18 cellular contexts compared by ENCODE assay signal in the genomic region with DNA sequence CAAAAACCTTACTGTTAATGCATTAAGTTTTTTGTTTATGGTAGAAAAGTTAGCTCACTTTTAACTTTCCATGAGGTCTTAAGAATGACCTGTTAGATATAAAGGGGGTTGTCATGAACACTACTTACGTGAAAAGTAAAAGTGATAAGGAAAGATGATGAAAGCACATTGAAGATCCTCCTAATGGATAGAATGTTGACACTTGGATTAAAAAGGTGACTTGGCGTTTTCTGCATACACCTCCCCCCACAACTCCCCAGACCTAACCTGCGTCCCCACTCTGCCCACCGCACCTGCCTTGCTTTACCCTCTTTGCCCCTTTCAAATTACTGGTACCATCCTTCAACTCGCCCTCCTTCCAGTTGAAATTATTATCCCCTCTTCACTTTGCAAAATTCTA.
"Had no signal": no experiment of that assay in that cellular context is flagged by ENCODE, and none has a peak within 500 bp of the region (broad histone marks: within the 10 kb centered on the region; RNA-seq: fewer than 3 reads in every experiment).

No MANE protein-coding gene starts in this region.

- DNase-seq: activated CD4-positive, alpha-beta T cell treated with anti-CD3 and anti-CD28 coated beads, Interleukin-2, amount 10 ng/mL, durations not matched to agents 7 days and 5 days; activated CD4-positive, CD25-positive, alpha-beta regulatory T cell treated with anti-CD3 and anti-CD28 coated beads, Interleukin-2, amount 50 U/mL, for 72 hours; activated CD8-positive, alpha-beta T cell treated with anti-CD3 and anti-CD28 coated beads, Interleukin-2, amount 10 ng/mL, durations not matched to agents 7 days and 5 days; activated naive CD4-positive, alpha-beta T cell; activated naive CD8-positive, alpha-beta T cell treated with anti-CD3 and anti-CD28 coated beads for 36 hours; activated T-cell treated with anti-CD3 and anti-CD28 coated beads, Interleukin-2, amount 50 U/mL, for 1 hour; colonic mucosa; kidney; naive thymus-derived CD4-positive, alpha-beta T cell; stimulated activated CD4-positive, alpha-beta T cell treated with anti-CD3 and anti-CD28 coated beads, Interleukin-2, amount 100 ng/mL, for 48 hours; stimulated activated CD8-positive, alpha-beta memory T cell treated with anti-CD3 and anti-CD28 coated beads, Interleukin-4, amount 100 ng/mL, for 48 hours; stimulated activated naive B cell treated with anti-CD40 and anti-IgM and Interleukin-4, amounts not matched to agents 10 μg/mL and 1 μg/mL and 100 μg/mL, for 72 hours; thyroid gland had no signal

- H3K9me3 Mint-ChIP-seq: activated CD4-positive, alpha-beta T cell treated with anti-CD3 and anti-CD28 coated beads, Interleukin-2, amount 10 ng/mL, durations not matched to agents 7 days and 5 days; activated naive CD8-positive, alpha-beta T cell treated with anti-CD3 and anti-CD28 coated beads for 36 hours; activated T-helper 17 cell treated with anti-CD3 and anti-CD28 coated beads, Interleukin-2, amount 50 U/mL, for 72 hours; naive thymus-derived CD4-positive, alpha-beta T cell; stimulated activated naive B cell treated with anti-CD40 and anti-IgM and Interleukin-4, amounts not matched to agents 10 μg/mL and 1 μg/mL and 100 μg/mL, for 72 hours; T-helper 2 cell treated with Interferon-gamma antibody and Interleukin-4, amounts not matched to agents 5 μg/mL and 100 μg/mL, for 36 hours had no signal

- H3K4me3 ChIP-seq: colonic mucosa, lung, thyroid gland had no signal

- H3K9me3 ChIP-seq: colonic mucosa, thyroid gland had no signal

- ATAC-seq: activated CD8-positive, alpha-beta T cell treated with anti-CD3 and anti-CD28 coated beads, Interleukin-2, amount 10 ng/mL, durations not matched to agents 7 days and 5 days; activated T-helper 17 cell treated with anti-CD3 and anti-CD28 coated beads, Interleukin-2, amount 50 U/mL, for 72 hours; naive thymus-derived CD4-positive, alpha-beta T cell; stimulated activated naive B cell treated with anti-CD40 and anti-IgM and Interleukin-4, amounts not matched to agents 10 μg/mL and 1 μg/mL and 100 μg/mL, for 72 hours had no signal

- H3K27me3 Mint-ChIP-seq: activated CD4-positive, alpha-beta T cell treated with anti-CD3 and anti-CD28 coated beads, Interleukin-2, amount 10 ng/mL, durations not matched to agents 7 days and 5 days; activated naive CD8-positive, alpha-beta T cell treated with anti-CD3 and anti-CD28 coated beads for 36 hours; activated T-helper 17 cell treated with anti-CD3 and anti-CD28 coated beads, Interleukin-2, amount 50 U/mL, for 72 hours; naive thymus-derived CD4-positive, alpha-beta T cell; stimulated activated naive B cell treated with anti-CD40 and anti-IgM and Interleukin-4, amounts not matched to agents 10 μg/mL and 1 μg/mL and 100 μg/mL, for 72 hours had no signal

- H3K4me1 ChIP-seq: colonic mucosa had no signal

- H3K27ac ChIP-seq: colonic mucosa, epithelial cell of prostate, VCaP had no signal

- H3K4me3 Mint-ChIP-seq: activated CD4-positive, alpha-beta T cell treated with anti-CD3 and anti-CD28 coated beads, Interleukin-2, amount 10 ng/mL, durations not matched to agents 7 days and 5 days; activated CD8-positive, alpha-beta T cell treated with anti-CD3 and anti-CD28 coated beads, Interleukin-2, amount 10 ng/mL, durations not matched to agents 7 days and 5 days; activated naive CD8-positive, alpha-beta T cell treated with anti-CD3 and anti-CD28 coated beads for 36 hours; activated T-helper 17 cell treated with anti-CD3 and anti-CD28 coated beads, Interleukin-2, amount 50 U/mL, for 72 hours; naive thymus-derived CD4-positive, alpha-beta T cell; stimulated activated naive B cell treated with anti-CD40 and anti-IgM and Interleukin-4, amounts not matched to agents 10 μg/mL and 1 μg/mL and 100 μg/mL, for 72 hours; T-helper 2 cell treated with Interferon-gamma antibody and Interleukin-4, amounts not matched to agents 5 μg/mL and 100 μg/mL, for 36 hours had no signal

- H3K4me1 Mint-ChIP-seq: activated naive CD8-positive, alpha-beta T cell treated with anti-CD3 and anti-CD28 coated beads for 36 hours; activated T-helper 17 cell treated with anti-CD3 and anti-CD28 coated beads, Interleukin-2, amount 50 U/mL, for 72 hours had no signal

- H3K27ac Mint-ChIP-seq: activated CD4-positive, alpha-beta T cell treated with anti-CD3 and anti-CD28 coated beads, Interleukin-2, amount 10 ng/mL, durations not matched to agents 7 days and 5 days; activated CD8-positive, alpha-beta T cell treated with anti-CD3 and anti-CD28 coated beads, Interleukin-2, amount 10 ng/mL, durations not matched to agents 7 days and 5 days; activated naive CD8-positive, alpha-beta T cell treated with anti-CD3 and anti-CD28 coated beads for 36 hours; activated T-helper 17 cell treated with anti-CD3 and anti-CD28 coated beads, Interleukin-2, amount 50 U/mL, for 72 hours; naive thymus-derived CD4-positive, alpha-beta T cell; stimulated activated naive B cell treated with anti-CD40 and anti-IgM and Interleukin-4, amounts not matched to agents 10 μg/mL and 1 μg/mL and 100 μg/mL, for 72 hours; T-helper 2 cell treated with Interferon-gamma antibody and Interleukin-4, amounts not matched to agents 5 μg/mL and 100 μg/mL, for 36 hours had no signal

- H3K36me3 Mint-ChIP-seq: activated naive CD8-positive, alpha-beta T cell treated with anti-CD3 and anti-CD28 coated beads for 36 hours had no signal

- H3K27me3 ChIP-seq: colonic mucosa, thyroid gland had no signal

- H3K36me3 ChIP-seq: colonic mucosa, thyroid gland had no signal
